In the genomic region with DNA sequence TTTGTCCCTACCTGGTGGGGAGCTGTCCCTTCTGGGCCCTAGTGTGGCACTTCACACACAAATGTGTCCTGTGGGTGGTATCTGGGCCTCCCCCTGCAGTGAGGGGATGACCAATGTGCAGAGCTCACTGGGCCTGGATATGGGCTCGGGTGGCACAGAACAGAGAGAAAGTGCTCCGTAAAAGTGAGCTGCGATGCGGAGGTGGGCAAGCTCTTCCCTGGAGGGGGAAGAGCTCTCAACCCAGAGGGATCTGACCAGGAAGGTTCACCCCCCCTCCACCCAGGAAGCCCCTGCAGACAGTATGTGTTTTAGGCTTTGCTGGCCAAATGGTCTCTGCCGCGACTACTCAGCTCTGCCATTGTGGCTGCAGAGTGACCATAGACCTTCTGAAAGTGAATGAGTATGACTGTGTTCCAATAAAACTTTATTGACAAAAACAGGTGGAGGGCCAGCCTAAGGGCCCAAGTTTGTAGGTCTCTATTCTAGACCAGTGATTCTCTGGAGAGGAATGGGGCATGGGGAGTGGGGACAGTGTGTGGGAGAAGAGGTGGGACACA, we compare ENCODE assay signal across 9 cellular contexts. TPM values are rescaled to one million over a fixed set of nuclear protein-coding genes. Genes with fewer than 3 reads are reported as not detected.
DNase-seq lines count a peak whose midpoint lies in the region; ATAC-seq, FAIRE-seq and TF ChIP-seq lines count a peak whose summit lies in the region.
"Had no signal": no experiment of that assay in that cellular context is flagged by ENCODE, and none has a peak within 500 bp of the region (broad histone marks: within the 10 kb centered on the region; RNA-seq: fewer than 3 reads in every experiment).

No MANE protein-coding gene starts in this region.

- H3K4me3 Mint-ChIP-seq in CD8-positive, alpha-beta T cell, result peak overlapping the region; percentile 55
- H3K4me3 Mint-ChIP-seq in activated T-helper 2 cell treated with anti-CD3 and anti-CD28 coated beads, Interferon-gamma antibody, Interleukin-2, Interleukin-4, amounts not matched to agents 10 μg/mL and 5 μg/mL and 100 μg/mL, durations not matched to agents 14 hours and 24 hours and 36 hours (ENCODE audit: low read depth), result peak overlapping the region; percentile 55
- H3K4me3 Mint-ChIP-seq in nephron progenitor cell, result peak overlapping the region; percentile 32

- peak overlapping the region; percentile 89 for H3K27ac Mint-ChIP-seq in CD8-positive, alpha-beta T cell
- peak overlapping the region; percentile 71 for H3K27ac Mint-ChIP-seq in activated T-helper 2 cell treated with anti-CD3 and anti-CD28 coated beads, Interferon-gamma antibody, Interleukin-2, Interleukin-4, amounts not matched to agents 10 μg/mL and 5 μg/mL and 100 μg/mL, durations not matched to agents 14 hours and 24 hours and 36 hours
- H3K27ac Mint-ChIP-seq in nephron progenitor cell, result no peak overlapping the region

- no peak for ATAC-seq in CD8-positive, alpha-beta T cell
- no peak for ATAC-seq in GM18907 (IDR thresholded peaks at IDR 0.05; ENCODE audit: unreplicated experiment)

- peak overlapping the region; percentile 19 for H3K4me3 ChIP-seq in CD8-positive, alpha-beta T cell (ENCODE audit: low read depth, low read length)

- peaks cover 72% of the 10 kb centered on the region for H3K4me1 ChIP-seq in CD8-positive, alpha-beta T cell (ENCODE audit: insufficient read depth, low read length)

- no peaks in the 10 kb centered on the region for H3K27me3 ChIP-seq in CD8-positive, alpha-beta T cell (ENCODE audit: insufficient read depth, low read length)

- POLR2A ChIA-PET in CD8-positive, alpha-beta T cell (lab: Charles Lee), result interaction anchor here (0.7 to 11.1 kb wide), 7 partner anchors 9 to 112 kb away, joined by 3 to 140 read pairs (median 3); a partner anchor contains a TSS

- H3K36me3 ChIP-seq in CD8-positive, alpha-beta T cell (ENCODE audit: insufficient read depth, low read length), result no peaks in the 10 kb centered on the region

- H3K9me3 Mint-ChIP-seq in CD8-positive, alpha-beta T cell, result no peaks in the 10 kb centered on the region
- H3K9me3 Mint-ChIP-seq in activated T-helper 2 cell treated with anti-CD3 and anti-CD28 coated beads, Interferon-gamma antibody, Interleukin-2, Interleukin-4, amounts not matched to agents 10 μg/mL and 5 μg/mL and 100 μg/mL, durations not matched to agents 14 hours and 24 hours and 36 hours, result no peaks in the 10 kb centered on the region
- peaks cover 9% of the 10 kb centered on the region for H3K9me3 Mint-ChIP-seq in nephron progenitor cell

- DNase-seq in CD8-positive, alpha-beta T cell, result peak in 1 of 7 experiments; percentile 14
- no peak for DNase-seq in GM19239 (ENCODE audit: insufficient read length, low spot score)
- DNase-seq in activated T-helper 2 cell treated with anti-CD3 and anti-CD28 coated beads, Interferon-gamma antibody, Interleukin-2, Interleukin-4, amounts not matched to agents 10 μg/mL and 5 μg/mL and 100 μg/mL, durations not matched to agents 14 hours and 24 hours and 36 hours (ENCODE audit: low spot score), result no peak
- no peak for DNase-seq in nephron progenitor cell
- no peak for DNase-seq in NCI-H2081 (lab: John Stamatoyannopoulos, UW)
- no peak for DNase-seq in stimulated activated CD4-positive, alpha-beta T cell treated with anti-CD3 and anti-CD28 coated beads, Interleukin-4, amount 100 ng/mL, for 24 hours
- no peak for DNase-seq in NCI-H345 (lab: John Stamatoyannopoulos, UW)

- intact Hi-C loops in CD8-positive, alpha-beta T cell (cut with DNase I, micrococcal nuclease), result loop anchor here in 1 of 2 experiments (5.0 to 10.0 kb wide), 2 partner anchors 112 to 355 kb away; a partner anchor contains a TSS
- intact Hi-C loops in activated T-helper 2 cell treated with anti-CD3 and anti-CD28 coated beads, Interferon-gamma antibody, Interleukin-2, Interleukin-4, amounts not matched to agents 10 μg/mL and 5 μg/mL and 100 μg/mL, durations not matched to agents 14 hours and 24 hours and 36 hours (cut with micrococcal nuclease), result no loop called here

- peak; percentile 81 for FAIRE-seq in GM19239 (lab: Jason Lieb, UNC)
- FAIRE-seq: islet of Langerhans had no signal

- no peak for TF ChIP-seq CTCF in CD8-positive, alpha-beta T cell (IDR thresholded peaks at IDR 0.05)
- no peak for TF ChIP-seq CTCF in nephron progenitor cell (IDR thresholded peaks at IDR 0.05)

- peak overlapping the region; percentile 40 for H3K27ac ChIP-seq in CD8-positive, alpha-beta T cell (ENCODE audit: low read depth, low read length)

- CTCF ChIA-PET in CD8-positive, alpha-beta T cell (lab: Charles Lee), result interaction anchor here (0.7 to 6.8 kb wide), 6 partner anchors 8 to 136 kb away, joined by 3 to 169 read pairs (median 30); a partner anchor contains a TSS

- H3K4me1 Mint-ChIP-seq in CD8-positive, alpha-beta T cell (ENCODE audit: low read depth), result peaks cover 62% of the 10 kb centered on the region
- peaks cover 60% of the 10 kb centered on the region for H3K4me1 Mint-ChIP-seq in activated T-helper 2 cell treated with anti-CD3 and anti-CD28 coated beads, Interferon-gamma antibody, Interleukin-2, Interleukin-4, amounts not matched to agents 10 μg/mL and 5 μg/mL and 100 μg/mL, durations not matched to agents 14 hours and 24 hours and 36 hours (ENCODE audit: low read depth)
- peaks cover 50% of the 10 kb centered on the region for H3K4me1 Mint-ChIP-seq in nephron progenitor cell

- H3K9me3 ChIP-seq in CD8-positive, alpha-beta T cell (ENCODE audit: low read length), result no peaks in the 10 kb centered on the region

- H3K36me3 Mint-ChIP-seq in CD8-positive, alpha-beta T cell, result peaks cover 2% of the 10 kb centered on the region
- no peaks in the 10 kb centered on the region for H3K36me3 Mint-ChIP-seq in activated T-helper 2 cell treated with anti-CD3 and anti-CD28 coated beads, Interferon-gamma antibody, Interleukin-2, Interleukin-4, amounts not matched to agents 10 μg/mL and 5 μg/mL and 100 μg/mL, durations not matched to agents 14 hours and 24 hours and 36 hours (ENCODE audit: low read depth)
- no peaks in the 10 kb centered on the region for H3K36me3 Mint-ChIP-seq in nephron progenitor cell (ENCODE audit: low read depth)

- H3K27me3 Mint-ChIP-seq in CD8-positive, alpha-beta T cell (ENCODE audit: low read depth), result no peaks in the 10 kb centered on the region
- no peaks in the 10 kb centered on the region for H3K27me3 Mint-ChIP-seq in activated T-helper 2 cell treated with anti-CD3 and anti-CD28 coated beads, Interferon-gamma antibody, Interleukin-2, Interleukin-4, amounts not matched to agents 10 μg/mL and 5 μg/mL and 100 μg/mL, durations not matched to agents 14 hours and 24 hours and 36 hours (ENCODE audit: low read depth)
- H3K27me3 Mint-ChIP-seq in nephron progenitor cell (ENCODE audit: low read depth, poor library complexity), result peaks cover 96% of the 10 kb centered on the region

RNA-seq across cellular contexts. Expression of a gene that starts 8.6 kb away (rescaled TPM):
- total RNA-seq in CD8-positive, alpha-beta T cell, result 100 to 1,000 TPM; 234 to 245 TPM
- total RNA-seq in activated T-helper 2 cell treated with anti-CD3 and anti-CD28 coated beads, Interferon-gamma antibody, Interleukin-2, Interleukin-4, amounts not matched to agents 10 μg/mL and 5 μg/mL and 100 μg/mL, durations not matched to agents 14 hours and 24 hours and 36 hours, result 210 and 212 TPM in 2 replicates

RNA-seq across cellular contexts. Expression of a gene that starts 10.5 kb away (rescaled TPM):
- total RNA-seq in CD8-positive, alpha-beta T cell, result 10 to 100 TPM in 1 of 2 experiments, 1 to 10 TPM in 1; 8.2 to 10.0 TPM
- 65.8 and 72.6 TPM in 2 replicates for total RNA-seq in activated T-helper 2 cell treated with anti-CD3 and anti-CD28 coated beads, Interferon-gamma antibody, Interleukin-2, Interleukin-4, amounts not matched to agents 10 μg/mL and 5 μg/mL and 100 μg/mL, durations not matched to agents 14 hours and 24 hours and 36 hours

RNA-seq across cellular contexts. Expression of a gene that starts 55.8 kb away (rescaled TPM):
- 10 to 100 TPM; 71.0 to 73.3 TPM for total RNA-seq in CD8-positive, alpha-beta T cell
- 48.1 and 48.3 TPM in 2 replicates for total RNA-seq in activated T-helper 2 cell treated with anti-CD3 and anti-CD28 coated beads, Interferon-gamma antibody, Interleukin-2, Interleukin-4, amounts not matched to agents 10 μg/mL and 5 μg/mL and 100 μg/mL, durations not matched to agents 14 hours and 24 hours and 36 hours
